Comparison of ENCODE assay signal across 1 cellular context in the genomic region with DNA sequence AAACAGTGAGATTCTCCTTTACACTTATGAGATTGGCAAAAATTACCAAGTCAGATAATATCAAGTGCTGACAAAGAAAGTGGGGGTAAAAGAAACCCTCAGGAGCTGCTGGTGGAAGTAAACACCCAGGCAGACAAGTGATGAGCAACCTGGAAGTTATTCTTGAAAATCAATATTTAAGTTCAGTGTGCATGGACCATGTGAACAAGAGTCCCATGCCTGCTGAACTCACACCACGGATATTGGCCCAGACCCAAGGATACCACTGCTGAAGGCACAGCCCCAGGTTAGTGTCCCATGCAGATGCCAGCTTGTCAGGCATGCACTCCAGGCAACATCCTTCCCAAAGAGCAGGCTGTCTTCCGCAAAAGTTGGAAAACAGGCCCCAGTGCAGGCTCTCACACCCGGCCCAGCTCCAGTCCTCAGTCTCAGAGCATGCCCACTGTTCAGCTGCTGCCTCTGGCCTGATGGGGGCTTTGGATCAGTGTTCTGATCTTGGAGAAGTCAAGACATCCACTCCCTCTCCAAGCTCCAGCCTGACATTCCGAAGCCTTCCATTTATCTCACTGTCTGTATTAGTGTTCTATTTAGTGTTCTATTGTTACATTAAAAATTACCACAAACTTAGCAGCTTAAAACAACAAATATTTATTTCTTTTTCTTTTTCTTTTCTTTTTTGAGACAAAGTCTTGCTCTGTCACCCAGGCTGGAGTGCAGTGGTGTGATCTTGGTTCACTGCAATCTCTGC.
TF ChIP-seq lines count a peak whose summit lies in the region.

No MANE protein-coding gene starts in this region.

TF ChIP-seq in HepG2, 621 proteins besides CTCF, POLR2A, EP300 and RAD21 (continued from another document and continues in another):
- no peak for TF ChIP-seq PBX2 (CRISPR knock-in tag; IDR thresholded peaks at IDR 0.05)
- TF ChIP-seq, protein P1, sequence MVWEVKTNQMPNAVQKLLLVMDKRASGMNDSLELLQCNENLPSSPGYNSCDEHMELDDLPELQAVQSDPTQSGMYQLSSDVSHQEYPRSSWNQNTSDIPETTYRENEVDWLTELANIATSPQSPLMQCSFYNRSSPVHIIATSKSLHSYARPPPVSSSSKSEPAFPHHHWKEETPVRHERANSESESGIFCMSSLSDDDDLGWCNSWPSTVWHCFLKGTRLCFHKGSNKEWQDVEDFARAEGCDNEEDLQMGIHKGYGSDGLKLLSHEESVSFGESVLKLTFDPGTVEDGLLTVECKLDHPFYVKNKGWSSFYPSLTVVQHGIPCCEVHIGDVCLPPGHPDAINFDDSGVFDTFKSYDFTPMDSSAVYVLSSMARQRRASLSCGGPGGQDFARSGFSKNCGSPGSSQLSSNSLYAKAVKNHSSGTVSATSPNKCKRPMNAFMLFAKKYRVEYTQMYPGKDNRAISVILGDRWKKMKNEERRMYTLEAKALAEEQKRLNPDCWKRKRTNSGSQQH (CRISPR knock-in tag; IDR thresholded peaks at IDR 0.05; ENCODE audit: low read depth) = no peak
- no peak; the same call in 1 of the 2 replicates for TF ChIP-seq DNMT3B (CRISPR knock-in tag; conservative IDR thresholded peaks at IDR 0.05)
- TF ChIP-seq ZNF652 (CRISPR knock-in tag; IDR thresholded peaks at IDR 0.05; ENCODE audit: borderline replicate concordance, low read depth) = peak; percentile 53; the same call in 1 of the 2 replicates
- no peak for TF ChIP-seq ZNF446 (CRISPR knock-in tag; IDR thresholded peaks at IDR 0.05)
- no peak for TF ChIP-seq ZNF670 (CRISPR knock-in tag; IDR thresholded peaks at IDR 0.05; ENCODE audit: borderline replicate concordance)
- TF ChIP-seq, protein P2, sequence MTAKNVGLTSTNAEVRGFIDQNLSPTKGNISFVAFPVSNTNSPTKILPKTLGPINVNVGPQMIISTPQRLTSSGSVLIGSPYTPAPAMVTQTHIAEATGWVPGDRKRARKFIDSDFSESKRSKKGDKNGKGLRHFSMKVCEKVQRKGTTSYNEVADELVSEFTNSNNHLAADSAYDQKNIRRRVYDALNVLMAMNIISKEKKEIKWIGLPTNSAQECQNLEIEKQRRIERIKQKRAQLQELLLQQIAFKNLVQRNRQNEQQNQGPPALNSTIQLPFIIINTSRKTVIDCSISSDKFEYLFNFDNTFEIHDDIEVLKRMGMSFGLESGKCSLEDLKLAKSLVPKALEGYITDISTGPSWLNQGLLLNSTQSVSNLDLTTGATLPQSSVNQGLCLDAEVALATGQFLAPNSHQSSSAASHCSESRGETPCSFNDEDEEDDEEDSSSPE (CRISPR knock-in tag; IDR thresholded peaks at IDR 0.05) = peak; percentile 60; the same call in 1 of the 2 replicates
- TF ChIP-seq POGZ (CRISPR knock-in tag; IDR thresholded peaks at IDR 0.05) = peak; percentile 88
- TF ChIP-seq SP5 (CRISPR knock-in tag; IDR thresholded peaks at IDR 0.05; ENCODE audit: borderline replicate concordance, low read depth) = peak; percentile 42
- TF ChIP-seq, protein P3, sequence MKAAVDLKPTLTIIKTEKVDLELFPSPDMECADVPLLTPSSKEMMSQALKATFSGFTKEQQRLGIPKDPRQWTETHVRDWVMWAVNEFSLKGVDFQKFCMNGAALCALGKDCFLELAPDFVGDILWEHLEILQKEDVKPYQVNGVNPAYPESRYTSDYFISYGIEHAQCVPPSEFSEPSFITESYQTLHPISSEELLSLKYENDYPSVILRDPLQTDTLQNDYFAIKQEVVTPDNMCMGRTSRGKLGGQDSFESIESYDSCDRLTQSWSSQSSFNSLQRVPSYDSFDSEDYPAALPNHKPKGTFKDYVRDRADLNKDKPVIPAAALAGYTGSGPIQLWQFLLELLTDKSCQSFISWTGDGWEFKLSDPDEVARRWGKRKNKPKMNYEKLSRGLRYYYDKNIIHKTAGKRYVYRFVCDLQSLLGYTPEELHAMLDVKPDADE (CRISPR knock-in tag; IDR thresholded peaks at IDR 0.05) = no peak
- 0 out of 2 replicates have a peak, but pooled peaks have one; percentile 40 for TF ChIP-seq SMARCC2 (IDR thresholded peaks at IDR 0.05)
- TF ChIP-seq FOSL2 (CRISPR knock-in tag; IDR thresholded peaks at IDR 0.05) = peak; percentile 98
- TF ChIP-seq ZSCAN12 (CRISPR knock-in tag; IDR thresholded peaks at IDR 0.05) = no peak
- TF ChIP-seq ATF2 (CRISPR knock-in tag; IDR thresholded peaks at IDR 0.05) = peak; percentile 93
- no peak for TF ChIP-seq BRF2 (CRISPR knock-in tag; IDR thresholded peaks at IDR 0.05)
- TF ChIP-seq GPBP1L1 (CRISPR knock-in tag; IDR thresholded peaks at IDR 0.05) = no peak
- no peak; the same call in 1 of the 2 replicates for TF ChIP-seq ZNF691 (CRISPR knock-in tag; IDR thresholded peaks at IDR 0.05; ENCODE audit: borderline replicate concordance, low read depth)
- no peak for TF ChIP-seq ZNF569 (CRISPR knock-in tag; IDR thresholded peaks at IDR 0.05; ENCODE audit: borderline replicate concordance)
- TF ChIP-seq HOXA7 (CRISPR knock-in tag; IDR thresholded peaks at IDR 0.05) = no peak
- TF ChIP-seq ZNF207 (IDR thresholded peaks at IDR 0.05; ENCODE audit: borderline replicate concordance) = no peak
- no peak for TF ChIP-seq KLF9 (CRISPR knock-in tag; IDR thresholded peaks at IDR 0.05; ENCODE audit: low read depth)
- peak; percentile 88 for TF ChIP-seq HINFP (CRISPR knock-in tag; IDR thresholded peaks at IDR 0.05; ENCODE audit: low read depth)
- TF ChIP-seq KDM4B (CRISPR knock-in tag; IDR thresholded peaks at IDR 0.05) = peak; percentile 79
- TF ChIP-seq, protein P4, sequence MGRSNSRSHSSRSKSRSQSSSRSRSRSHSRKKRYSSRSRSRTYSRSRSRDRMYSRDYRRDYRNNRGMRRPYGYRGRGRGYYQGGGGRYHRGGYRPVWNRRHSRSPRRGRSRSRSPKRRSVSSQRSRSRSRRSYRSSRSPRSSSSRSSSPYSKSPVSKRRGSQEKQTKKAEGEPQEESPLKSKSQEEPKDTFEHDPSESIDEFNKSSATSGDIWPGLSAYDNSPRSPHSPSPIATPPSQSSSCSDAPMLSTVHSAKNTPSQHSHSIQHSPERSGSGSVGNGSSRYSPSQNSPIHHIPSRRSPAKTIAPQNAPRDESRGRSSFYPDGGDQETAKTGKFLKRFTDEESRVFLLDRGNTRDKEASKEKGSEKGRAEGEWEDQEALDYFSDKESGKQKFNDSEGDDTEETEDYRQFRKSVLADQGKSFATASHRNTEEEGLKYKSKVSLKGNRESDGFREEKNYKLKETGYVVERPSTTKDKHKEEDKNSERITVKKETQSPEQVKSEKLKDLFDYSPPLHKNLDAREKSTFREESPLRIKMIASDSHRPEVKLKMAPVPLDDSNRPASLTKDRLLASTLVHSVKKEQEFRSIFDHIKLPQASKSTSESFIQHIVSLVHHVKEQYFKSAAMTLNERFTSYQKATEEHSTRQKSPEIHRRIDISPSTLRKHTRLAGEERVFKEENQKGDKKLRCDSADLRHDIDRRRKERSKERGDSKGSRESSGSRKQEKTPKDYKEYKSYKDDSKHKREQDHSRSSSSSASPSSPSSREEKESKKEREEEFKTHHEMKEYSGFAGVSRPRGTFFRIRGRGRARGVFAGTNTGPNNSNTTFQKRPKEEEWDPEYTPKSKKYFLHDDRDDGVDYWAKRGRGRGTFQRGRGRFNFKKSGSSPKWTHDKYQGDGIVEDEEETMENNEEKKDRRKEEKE (IDR thresholded peaks at IDR 0.05) = no peak
- no peak; the same call in 1 of the 2 replicates for TF ChIP-seq POLR2AphosphoS5 (IDR thresholded peaks at IDR 0.05; ENCODE audit: low read depth, low read length)
- TF ChIP-seq CCAR2 (optimal IDR thresholded peaks at IDR 0.05; ENCODE audit: low read depth, low read length) = no peak
- peak; percentile 91 for TF ChIP-seq GABPB1 (CRISPR knock-in tag; IDR thresholded peaks at IDR 0.05)
- TF ChIP-seq MTA1 (CRISPR knock-in tag; IDR thresholded peaks at IDR 0.05; ENCODE audit: borderline replicate concordance) = peak; percentile 74; the same call in 1 of the 2 replicates
- TF ChIP-seq AFF4 (CRISPR knock-in tag; IDR thresholded peaks at IDR 0.05) = no peak
- no peak for TF ChIP-seq ZFP62 (CRISPR knock-in tag; IDR thresholded peaks at IDR 0.05)
- TF ChIP-seq SRSF4 (IDR thresholded peaks at IDR 0.05; ENCODE audit: low read depth, low read length, poor library complexity, severe bottlenecking) = no peak
